ENCODE assay signal across 8 cellular contexts in genomic region chr9:127919253-127919815, GRCh38. TPM values are rescaled to one million over a fixed set of nuclear protein-coding genes. Genes with fewer than 3 reads are reported as not detected.
A peak's percentile ranks its signal among the peaks of the same experiment; 100 is the strongest.
DNase-seq lines count a peak whose midpoint lies in the region; ATAC-seq and TF ChIP-seq lines count a peak whose summit lies in the region.

No MANE protein-coding gene starts in this region.

- H3K36me3 ChIP-seq in adrenal gland (replicated peaks in 1 of 2) (no peaks in the 10 kb centered on the region), hepatocyte (replicated peaks; ENCODE audit: insufficient read depth, low read depth) (no peaks in the 10 kb centered on the region), suprapubic skin (no peaks in the 10 kb centered on the region)

- WGBS in adrenal gland, 4 donors = 9 to 21% (median 17%) methylated on average over 6 to 8 of the region's 8 CpGs
- WGBS in hepatocyte (ENCODE audit: low lambda C conversion rate, missing lambda C conversion rate) = 44% methylated on average over 8 of the region's 8 CpGs
- WGBS in suprapubic skin = 21% methylated on average over 8 of the region's 8 CpGs

- TF ChIP-seq POLR2A in adrenal gland (IDR thresholded peaks at IDR 0.05) (no peak), suprapubic skin (IDR thresholded peaks at IDR 0.05) (no peak)

- intact Hi-C loops in adrenal gland (cut with DNase I) = no loop called here

- peak; percentile 61 for DNase-seq in stimulated activated naive CD8-positive, alpha-beta T cell treated with anti-CD3 and anti-CD28 coated beads, Interleukin-15, Interleukin-2, amounts not matched to agents 100 U/mL and 50 U/mL, for 24 hours
- no peak for DNase-seq in stimulated activated naive CD8-positive, alpha-beta T cell treated with anti-CD3 and anti-CD28 coated beads, Interleukin-15, amount 100 ng/mL, for 72 hours
- peak; percentile 90 to 99 (median 99) for DNase-seq in adrenal gland
- DNase-seq in hepatocyte (ENCODE audit: low spot score) = peak; percentile 93
- DNase-seq in suprapubic skin (ENCODE audit: low spot score in 2 of 2) = peak; percentile 96 to 98
- DNase-seq in NCI-H1105 treated with DMSO at 0.1 percent for 48 hours (lab: John Stamatoyannopoulos, UW) = no peak
- no peak for DNase-seq in NCI-H1694 (lab: John Stamatoyannopoulos, UW)

- H3K4me2 ChIP-seq in hepatocyte = no peak overlapping the region

- no peak overlapping the region for H3K27ac Mint-ChIP-seq in stimulated activated naive CD8-positive, alpha-beta T cell treated with anti-CD3 and anti-CD28 coated beads, Interleukin-15, amount 100 ng/mL, for 72 hours

- peaks cover 8% of the 10 kb centered on the region for H3K27me3 Mint-ChIP-seq in stimulated activated naive CD8-positive, alpha-beta T cell treated with anti-CD3 and anti-CD28 coated beads, Interleukin-15, amount 100 ng/mL, for 72 hours

- no peak overlapping the region for H3K4me3 Mint-ChIP-seq in stimulated activated naive CD8-positive, alpha-beta T cell treated with anti-CD3 and anti-CD28 coated beads, Interleukin-15, amount 100 ng/mL, for 72 hours

- H3K4me1 Mint-ChIP-seq in stimulated activated naive CD8-positive, alpha-beta T cell treated with anti-CD3 and anti-CD28 coated beads, Interleukin-15, amount 100 ng/mL, for 72 hours = peaks cover 69% of the 10 kb centered on the region

- peak; percentile 37 for ATAC-seq in stimulated activated naive CD8-positive, alpha-beta T cell treated with anti-CD3 and anti-CD28 coated beads, Interleukin-15, Interleukin-2, amounts not matched to agents 100 U/mL and 50 U/mL, for 24 hours
- no peak for ATAC-seq in stimulated activated naive CD8-positive, alpha-beta T cell treated with anti-CD3 and anti-CD28 coated beads, Interleukin-15, amount 100 ng/mL, for 72 hours
- no peak for ATAC-seq in HG03460 (IDR thresholded peaks at IDR 0.05; ENCODE audit: unreplicated experiment)

- no peaks in the 10 kb centered on the region for H3K9me2 ChIP-seq in hepatocyte (replicated peaks; ENCODE audit: insufficient read depth)

- H3K4me3 ChIP-seq in adrenal gland = no peak overlapping the region
- H3K4me3 ChIP-seq in hepatocyte = no peak overlapping the region
- no peak overlapping the region for H3K4me3 ChIP-seq in suprapubic skin

- no peaks in the 10 kb centered on the region for H3K9me3 Mint-ChIP-seq in stimulated activated naive CD8-positive, alpha-beta T cell treated with anti-CD3 and anti-CD28 coated beads, Interleukin-15, amount 100 ng/mL, for 72 hours

- no peaks in the 10 kb centered on the region for H3K79me2 ChIP-seq in hepatocyte

- H2AFZ ChIP-seq in hepatocyte = no peak overlapping the region

- peaks cover 24 to 56% of the 10 kb centered on the region in 2 donors for H3K4me1 ChIP-seq in adrenal gland (replicated peaks in 1 of 2)
- H3K4me1 ChIP-seq in hepatocyte (ENCODE audit: insufficient read depth) = peaks cover 12% of the 10 kb centered on the region
- peaks cover 72% of the 10 kb centered on the region for H3K4me1 ChIP-seq in suprapubic skin

- TF ChIP-seq EP300 in suprapubic skin (IDR thresholded peaks at IDR 0.05) = no peak

- no peaks in the 10 kb centered on the region for H3K9me3 ChIP-seq in adrenal gland (replicated peaks in 1 of 3)
- no peaks in the 10 kb centered on the region for H3K9me3 ChIP-seq in hepatocyte (ENCODE audit: low read depth)
- H3K9me3 ChIP-seq in suprapubic skin = no peaks in the 10 kb centered on the region

- H4K20me1 ChIP-seq in hepatocyte (ENCODE audit: insufficient read depth, poor library complexity, severe bottlenecking) = no peaks in the 10 kb centered on the region

- H3K27me3 ChIP-seq in adrenal gland = no peaks in the 10 kb centered on the region
- H3K27me3 ChIP-seq in hepatocyte = peaks cover 2% of the 10 kb centered on the region
- no peaks in the 10 kb centered on the region for H3K27me3 ChIP-seq in suprapubic skin

- no peak for TF ChIP-seq CTCF in adrenal gland (IDR thresholded peaks at IDR 0.05)
- no peak for TF ChIP-seq CTCF in hepatocyte (IDR thresholded peaks at IDR 0.05; ENCODE audit: poor library complexity)
- TF ChIP-seq CTCF in suprapubic skin (IDR thresholded peaks at IDR 0.05) = no peak

- H3K27ac ChIP-seq in adrenal gland (peak overlapping the region; percentile 46 to 90 (median 78)), hepatocyte (no peak overlapping the region), suprapubic skin (peak overlapping the region; percentile 50)

RNA-seq across cellular contexts. Expression of gene ST6GALNAC4, which starts 2.5 kb away (rescaled TPM):
- total RNA-seq in adrenal gland (10 to 100 TPM in 7 of 8 donors, 1 to 10 TPM in 1; 8.7 to 65.7 (median 24.7) TPM), hepatocyte (13.2 and 14.6 TPM in 2 replicates), suprapubic skin (10 to 100 TPM; 14.6 to 25.2 (median 20.2) TPM)
- polyA plus RNA-seq in adrenal gland (1 to 10 TPM; 5.3 to 9.2 (median 8.6) TPM), hepatocyte (14.3 and 15.2 TPM in 2 replicates)

RNA-seq across cellular contexts. Expression of gene PIP5KL1, which starts 11.2 kb away (rescaled TPM):
- 1 to 10 TPM in 2 of 8 donors, under 1 TPM in 3, not detected in 3; 0.19 to 2.3 (median 0.83) TPM for total RNA-seq in adrenal gland
- polyA plus RNA-seq in adrenal gland = 1 to 10 TPM in 1 of 3 donors, under 1 TPM in 2; 0.22 to 1.5 (median 0.54) TPM
- 1.6 and 3.7 TPM in 2 replicates for total RNA-seq in hepatocyte
- 1.4 and 2.5 TPM in 2 replicates for polyA plus RNA-seq in hepatocyte
- 10 to 100 TPM in 1 of 4 donors, 1 to 10 TPM in 3; 5.8 to 14.7 (median 9.2) TPM for total RNA-seq in suprapubic skin

RNA-seq across cellular contexts. Expression of gene DPM2, which starts 18.3 kb away (rescaled TPM):
- total RNA-seq in adrenal gland (10 to 100 TPM; 18.4 to 46.8 (median 31.4) TPM), hepatocyte (19.2 and 22.4 TPM in 2 replicates), suprapubic skin (10 to 100 TPM; 19.4 to 39.7 (median 30.6) TPM)
- polyA plus RNA-seq in adrenal gland (10 to 100 TPM; 32.9 to 36.5 (median 35.6) TPM), hepatocyte (57.1 and 61.9 TPM in 2 replicates)

RNA-seq across cellular contexts. Expression of gene ST6GALNAC6, which starts 19.9 kb away (rescaled TPM):
- total RNA-seq in adrenal gland = 100 to 1,000 TPM in 1 of 8 donors, 10 to 100 TPM in 7; 39.1 to 129 (median 68.1) TPM
- polyA plus RNA-seq in adrenal gland = 10 to 100 TPM; 26.7 to 46.9 (median 40.0) TPM
- 31.8 and 37.3 TPM in 2 replicates for total RNA-seq in hepatocyte
- polyA plus RNA-seq in hepatocyte = 47.7 and 61.2 TPM in 2 replicates
- total RNA-seq in suprapubic skin = 10 to 100 TPM; 41.6 to 50.5 (median 47.0) TPM

RNA-seq across cellular contexts. Expression of gene AK1, which starts 41.9 kb away (rescaled TPM):
- total RNA-seq in adrenal gland (100 to 1,000 TPM in 3 of 8 donors, 10 to 100 TPM in 5; 51.9 to 136 (median 88.0) TPM), hepatocyte (28.3 and 39.8 TPM in 2 replicates), suprapubic skin (10 to 100 TPM; 22.6 to 36.0 (median 26.0) TPM)
- polyA plus RNA-seq in adrenal gland (100 to 1,000 TPM in 2 of 3 donors, 10 to 100 TPM in 1; 60.0 to 242 (median 175) TPM), hepatocyte (85.9 and 91.3 TPM in 2 replicates)

Comparison
In these comparisons a context has a peak if more than half of its experiments do, and no peak if none do; other contexts are left out.
1. DNase-seq: peak in stimulated activated naive CD8-positive, alpha-beta T cell treated with anti-CD3 and anti-CD28 coated beads, Interleukin-15, Interleukin-2, amounts not matched to agents 100 U/mL and 50 U/mL, for 24 hours (single experiment), adrenal gland (7 of 7), hepatocyte (single experiment) and suprapubic skin (2 of 2); none in stimulated activated naive CD8-positive, alpha-beta T cell treated with anti-CD3 and anti-CD28 coated beads, Interleukin-15, amount 100 ng/mL, for 72 hours (0 of 2), NCI-H1105 treated with DMSO at 0.1 percent for 48 hours (single experiment) and NCI-H1694 (single experiment).